13 cellular contexts compared by ENCODE assay signal in the genomic region with DNA sequence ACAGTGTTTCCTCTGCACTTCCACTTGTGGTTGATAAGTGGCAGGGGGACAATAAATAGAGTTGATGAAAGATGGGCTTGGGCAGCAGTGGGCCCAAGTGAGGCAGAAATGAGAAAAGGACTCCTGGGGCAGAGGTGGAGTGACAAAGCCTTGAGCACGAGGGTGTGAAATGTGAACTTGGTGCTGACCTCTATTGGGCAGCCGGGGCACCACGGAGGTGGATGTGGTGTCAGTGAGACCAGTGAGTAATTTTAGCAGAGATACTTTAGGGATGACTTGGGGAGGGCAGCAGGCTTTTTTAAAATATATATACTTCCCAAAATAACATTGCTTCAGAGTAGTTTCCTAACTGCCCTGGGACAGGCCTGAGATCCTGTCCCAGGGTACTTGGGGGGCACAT. TPM values are rescaled to one million over a fixed set of nuclear protein-coding genes. Genes with fewer than 3 reads are reported as not detected.
DNase-seq lines count a peak whose midpoint lies in the region; ATAC-seq and TF ChIP-seq lines count a peak whose summit lies in the region.
"Had no signal": no experiment of that assay in that cellular context is flagged by ENCODE, and none has a peak within 500 bp of the region (broad histone marks: within the 10 kb centered on the region; RNA-seq: fewer than 3 reads in every experiment).

No MANE protein-coding gene starts in this region.

- H3K27me3 ChIP-seq in neuronal stem cell (ENCODE audit: control insufficient read depth in 3 of 3, insufficient read depth in 3 of 3, low read depth in 1 of 3, low read length in 3 of 3) (no peaks in the 10 kb centered on the region), body of pancreas (no peaks in the 10 kb centered on the region)
- H3K27me3 ChIP-seq: neural progenitor cell had no signal

- H3K9ac ChIP-seq in neuronal stem cell (ENCODE audit: low read depth, low read length, poor library complexity): no peak overlapping the region
- H3K9ac ChIP-seq: neural progenitor cell had no signal

- no peak overlapping the region for H2AK5ac ChIP-seq in neuronal stem cell (ENCODE audit: low read depth, low read length)

- intact Hi-C loops in body of pancreas (cut with DNase I): no loop called here

- ATAC-seq in GM19395 (IDR thresholded peaks at IDR 0.05; ENCODE audit: unreplicated experiment): no peak
- no peak for ATAC-seq in body of pancreas
- ATAC-seq in HG03457 (IDR thresholded peaks at IDR 0.05; ENCODE audit: unreplicated experiment): no peak

- no peaks in the 10 kb centered on the region for H3K9me3 Mint-ChIP-seq in chondrocyte (ENCODE audit: low read depth)
- H3K9me3 Mint-ChIP-seq: neural progenitor cell had no signal

- H3K36me3 ChIP-seq in neuronal stem cell (replicated peaks in 1 of 2; ENCODE audit: control insufficient read depth in 2 of 2, insufficient read depth in 2 of 2, low read length in 2 of 2) (peaks cover 39 to 96% of the 10 kb centered on the region in 2 donors), body of pancreas (replicated peaks in 1 of 2; ENCODE audit: insufficient read depth in 1 of 2, low read depth in 2 of 2) (no peaks in the 10 kb centered on the region)
- H3K36me3 ChIP-seq: thoracic aorta had no signal

- no peak overlapping the region for H3K4me2 ChIP-seq in neuronal stem cell (ENCODE audit: insufficient read depth, low read length, poor library complexity, severe bottlenecking)
- H3K4me2 ChIP-seq: neural progenitor cell had no signal

- no peak overlapping the region for H2BK15ac ChIP-seq in neuronal stem cell (ENCODE audit: low read length)

- no peaks in the 10 kb centered on the region for H3K27me3 Mint-ChIP-seq in chondrocyte (ENCODE audit: low read depth)

- peaks cover 0 to 4% of the 10 kb centered on the region in 2 donors for H3K4me1 ChIP-seq in neuronal stem cell (ENCODE audit: control insufficient read depth in 2 of 2, insufficient read depth in 1 of 2, low read depth in 1 of 2, low read length in 2 of 2)
- no peaks in the 10 kb centered on the region for H3K4me1 ChIP-seq in body of pancreas
- H3K4me1 ChIP-seq: neural progenitor cell had no signal

- H3K23ac ChIP-seq in neuronal stem cell (ENCODE audit: low read depth, low read length, poor library complexity): no peak overlapping the region

- H4K8ac ChIP-seq in neuronal stem cell (ENCODE audit: low read depth, low read length): peak overlapping the region; percentile 70

- H3K27ac Mint-ChIP-seq in chondrocyte (ENCODE audit: unreplicated experiment): peak overlapping the region; percentile 78
- H3K27ac Mint-ChIP-seq: neural progenitor cell had no signal

- peaks cover 10% of the 10 kb centered on the region for H3K4me1 Mint-ChIP-seq in chondrocyte (ENCODE audit: low read depth)
- H3K4me1 Mint-ChIP-seq: neural progenitor cell had no signal

- H3K27ac ChIP-seq in neuronal stem cell (replicated peaks; ENCODE audit: low read length) (no peak overlapping the region), body of pancreas (no peak overlapping the region)
- H3K27ac ChIP-seq: neural progenitor cell, thoracic aorta had no signal

- WGBS in neuronal stem cell (ENCODE audit: extremely low coverage in 2 of 2, insufficient read length in 2 of 2, insufficient replicate concordance in 1 of 2), 2 donors: no CpG with 5 or more reads among the region's 3 CpGs
- 60 to 74% methylated on average over 3 of the region's 3 CpGs for WGBS in body of pancreas, 2 donors

- no peaks in the 10 kb centered on the region for H3K9me3 ChIP-seq in neuronal stem cell (replicated peaks in 1 of 2; ENCODE audit: control insufficient read depth in 2 of 2, insufficient read depth in 1 of 2, low read depth in 1 of 2, low read length in 2 of 2)
- H3K9me3 ChIP-seq in body of pancreas: no peaks in the 10 kb centered on the region
- H3K9me3 ChIP-seq: thoracic aorta had no signal

- no peak overlapping the region for H3K4me3 Mint-ChIP-seq in chondrocyte (ENCODE audit: unreplicated experiment)
- H3K4me3 Mint-ChIP-seq: neural progenitor cell had no signal

- peaks cover 20% of the 10 kb centered on the region for H3K36me3 Mint-ChIP-seq in chondrocyte (ENCODE audit: low read depth)

- H3K79me1 ChIP-seq in neuronal stem cell (ENCODE audit: low read depth, low read length): no peaks in the 10 kb centered on the region

- H3K4me3 ChIP-seq in neuronal stem cell (ENCODE audit: low read length in 2 of 2): no peak overlapping the region
- no peak overlapping the region for H3K4me3 ChIP-seq in body of pancreas
- H3K4me3 ChIP-seq: neural progenitor cell, thoracic aorta had no signal

- H3K14ac ChIP-seq in neuronal stem cell (ENCODE audit: low read length): no peak overlapping the region

- H2BK120ac ChIP-seq in neuronal stem cell (ENCODE audit: low read depth, low read length): no peak overlapping the region

- DNase-seq in EL: peak; percentile 72
- no peak for DNase-seq in chondrocyte (ENCODE audit: low spot score)
- DNase-seq in neuronal stem cell (ENCODE audit: low spot score): no peak
- DNase-seq in body of pancreas: no peak
- no peak for DNase-seq in inferior parietal cortex (ENCODE audit: extremely low spot score)
- DNase-seq: activated CD4-positive, alpha-beta T cell treated with anti-CD3 and anti-CD28 coated beads, Interleukin-2, amount 50 U/mL, for 1 hour; NCI-H69; stimulated activated CD4-positive, alpha-beta T cell treated with anti-CD3 and anti-CD28 coated beads, Interleukin-4, amount 100 ng/mL, for 4 hours had no signal

- no peak overlapping the region for H3K18ac ChIP-seq in neuronal stem cell (ENCODE audit: low read length)

- H2BK12ac ChIP-seq in neuronal stem cell (ENCODE audit: low read length): no peak overlapping the region

- H4K91ac ChIP-seq in neuronal stem cell (ENCODE audit: low read depth, low read length, poor library complexity): no peak overlapping the region

- TF ChIP-seq CTCF in LNCAP (IDR thresholded peaks at IDR 0.05) (peak; percentile 15; the same call in 1 of the 2 replicates), chondrocyte (IDR thresholded peaks at IDR 0.05) (peak; percentile 40), body of pancreas (IDR thresholded peaks at IDR 0.05) (no peak)

- no peak overlapping the region for H2BK5ac ChIP-seq in neuronal stem cell (ENCODE audit: low read length)

- TF ChIP-seq POLR2A in body of pancreas (IDR thresholded peaks at IDR 0.05): no peak

- no peak overlapping the region for H2AFZ ChIP-seq in neuronal stem cell (ENCODE audit: low read length)
- H2AFZ ChIP-seq: neural progenitor cell had no signal

- no peak overlapping the region for H3K4ac ChIP-seq in neuronal stem cell (ENCODE audit: low read length)

RNA-seq across cellular contexts. Expression of a gene that starts 30.6 kb away (rescaled TPM):
- total RNA-seq in chondrocyte (1.3 to 3.3 TPM (median 2.9 TPM) in 3 replicates), body of pancreas (1 to 10 TPM; 4.9 to 9.3 TPM)
- 0.54 TPM for polyA plus RNA-seq in neuronal stem cell (2013, experiment 1 of 2)
- 0.48 TPM for polyA plus RNA-seq in neuronal stem cell (2013, experiment 2 of 2)
- total RNA-seq: thoracic aorta had no signal

RNA-seq across cellular contexts. Expression of a gene that starts 49.5 kb away (rescaled TPM):
- total RNA-seq in chondrocyte (20.2 to 51.0 TPM (median 49.6 TPM) in 3 replicates), body of pancreas (not detected)
- 174 TPM for polyA plus RNA-seq in neuronal stem cell (2013, experiment 1 of 2)
- 172 TPM for polyA plus RNA-seq in neuronal stem cell (2013, experiment 2 of 2)

RNA-seq across cellular contexts. Expression of a gene that starts 56.8 kb away (rescaled TPM):
- total RNA-seq in chondrocyte: 54.1 to 192 TPM (median 185 TPM) in 3 replicates
- polyA plus RNA-seq in neuronal stem cell (2013, experiment 1 of 2): 1.1 TPM
- polyA plus RNA-seq in neuronal stem cell (2013, experiment 2 of 2): 0.84 TPM
- 1 to 10 TPM in 1 of 2 donors, not detected in 1; 3.0 TPM for total RNA-seq in body of pancreas

Comparison
In these comparisons a context has a peak if more than half of its experiments do, and no peak if none do; other contexts are left out.
1. CTCF ChIP-seq: peak in LNCAP (single experiment) and chondrocyte (single experiment); none in body of pancreas (0 of 7).
2. RNA of a gene that starts 49.5 kb away (total RNA-seq): 20.2 to 51.0 TPM in chondrocyte; not detected in body of pancreas; every median in the first group is over 10 times any median in the second.
3. RNA of a gene that starts 56.8 kb away (total RNA-seq): 54.1 to 192 TPM in chondrocyte; 3.0 TPM in body of pancreas; every median in the first group is over 10 times any median in the second.